1 cellular context compared by ENCODE assay signal in genomic region chr6:43769526-43770416, GRCh38.
TF ChIP-seq lines count a peak whose summit lies in the region.

TSS of gene VEGFA (plus strand) at chr6:43770211.

TF ChIP-seq in HepG2, 621 proteins besides CTCF, POLR2A, EP300 and RAD21 (continued from another document and continues in another):
- TF ChIP-seq TBX2 (CRISPR knock-in tag; IDR thresholded peaks at IDR 0.05; ENCODE audit: borderline replicate concordance) (peak; percentile 71; the same call in 1 of the 2 replicates), RAD51 (IDR thresholded peaks at IDR 0.05; ENCODE audit: borderline replicate concordance) (no peak), ZNF691 (CRISPR knock-in tag; IDR thresholded peaks at IDR 0.05; ENCODE audit: borderline replicate concordance, low read depth) (no peak; the same call in 1 of the 2 replicates), ZNF713 (CRISPR knock-in tag; IDR thresholded peaks at IDR 0.05) (peak; percentile 83; the same call in 1 of the 2 replicates), SRSF9 (IDR thresholded peaks at IDR 0.05; ENCODE audit: borderline replicate concordance, insufficient read depth, low read depth, low read length, poor library complexity, severe bottlenecking) (no peak), POLR2AphosphoS5 (IDR thresholded peaks at IDR 0.05; ENCODE audit: low read depth, low read length) (peak; percentile 99), CENPT (CRISPR knock-in tag; IDR thresholded peaks at IDR 0.05; ENCODE audit: low read depth) (peak; percentile 68; the same call in 1 of the 2 replicates), TRAFD1 (CRISPR knock-in tag; IDR thresholded peaks at IDR 0.05; ENCODE audit: borderline replicate concordance) (no peak), KMT2B (CRISPR knock-in tag; IDR thresholded peaks at IDR 0.05) (no peak; the same call in 1 of the 2 replicates), ZNF124 (CRISPR knock-in tag; IDR thresholded peaks at IDR 0.05) (no peak; the same call in none of the 2 replicates), NCOR1 (IDR thresholded peaks at IDR 0.05; ENCODE audit: borderline replicate concordance, low read length) (peak; percentile 16; the same call in 1 of the 2 replicates), YEATS2 (CRISPR knock-in tag; IDR thresholded peaks at IDR 0.05; ENCODE audit: borderline replicate concordance) (no peak), NR0B2 (CRISPR knock-in tag; IDR thresholded peaks at IDR 0.05) (no peak), CSRNP2 (CRISPR knock-in tag; conservative IDR thresholded peaks at IDR 0.05; ENCODE audit: low read depth) (no peak), ZNF329 (CRISPR knock-in tag; IDR thresholded peaks at IDR 0.05; ENCODE audit: low read depth) (peak; percentile 68; the same call in 1 of the 2 replicates), SP1 (IDR thresholded peaks at IDR 0.05) (no peak), SP1 (CRISPR knock-in tag; IDR thresholded peaks at IDR 0.05) (peak; percentile 53; the same call in 1 of the 2 replicates), ZNF644 (CRISPR knock-in tag; IDR thresholded peaks at IDR 0.05; ENCODE audit: low read depth) (no peak), SP4 (CRISPR knock-in tag; IDR thresholded peaks at IDR 0.05) (peak; percentile 80), ZNF879 (CRISPR knock-in tag; IDR thresholded peaks at IDR 0.05) (no peak), REL (CRISPR knock-in tag; conservative IDR thresholded peaks at IDR 0.05) (no peak), ATF5 (CRISPR knock-in tag; IDR thresholded peaks at IDR 0.05; ENCODE audit: low read depth) (no peak), CREB3 (CRISPR knock-in tag; IDR thresholded peaks at IDR 0.05) (peak; percentile 70), SNAPC4 (CRISPR knock-in tag; IDR thresholded peaks at IDR 0.05) (no peak), ZFP91 (CRISPR knock-in tag; IDR thresholded peaks at IDR 0.05; ENCODE audit: borderline replicate concordance) (peak; percentile 59), REXO4 (CRISPR knock-in tag; IDR thresholded peaks at IDR 0.05; ENCODE audit: borderline replicate concordance) (0 out of 2 replicates have a peak, but pooled peaks have one; percentile 31), ZSCAN20 (CRISPR knock-in tag; IDR thresholded peaks at IDR 0.05; ENCODE audit: borderline replicate concordance) (peak; percentile 96; the same call in 1 of the 2 replicates), CBX2 (IDR thresholded peaks at IDR 0.05; ENCODE audit: low read depth, low read length) (no peak), CBX2 (CRISPR knock-in tag; IDR thresholded peaks at IDR 0.05; ENCODE audit: low read depth) (no peak), ZNF335 (CRISPR knock-in tag; IDR thresholded peaks at IDR 0.05) (peak; percentile 20; the same call in 1 of the 2 replicates), ZNF34 (CRISPR knock-in tag; IDR thresholded peaks at IDR 0.05; ENCODE audit: borderline replicate concordance) (peak; percentile 81), HOXA7 (CRISPR knock-in tag; IDR thresholded peaks at IDR 0.05) (no peak), ZNF121 (CRISPR knock-in tag; IDR thresholded peaks at IDR 0.05) (peak; percentile 42; the same call in 1 of the 2 replicates), ZBTB49 (CRISPR knock-in tag; IDR thresholded peaks at IDR 0.05; ENCODE audit: borderline replicate concordance) (no peak), SCMH1 (CRISPR knock-in tag; IDR thresholded peaks at IDR 0.05; ENCODE audit: borderline replicate concordance) (no peak), KMT2A (CRISPR knock-in tag; IDR thresholded peaks at IDR 0.05) (no peak; the same call in 1 of the 2 replicates), ZNF572 (CRISPR knock-in tag; IDR thresholded peaks at IDR 0.05) (0 out of 2 replicates have a peak, but pooled peaks have one; percentile 82), ZNF878 (CRISPR knock-in tag; IDR thresholded peaks at IDR 0.05) (peak; percentile 84), NFYC (CRISPR knock-in tag; IDR thresholded peaks at IDR 0.05) (no peak), SRSF1 (optimal IDR thresholded peaks at IDR 0.05; ENCODE audit: low read depth, low read length) (peak; percentile 92), ZNF770 (CRISPR knock-in tag; IDR thresholded peaks at IDR 0.05) (peak; percentile 64), KAT2B (IDR thresholded peaks at IDR 0.05; ENCODE audit: borderline replicate concordance, low read depth, low read length) (no peak), CHD4 (IDR thresholded peaks at IDR 0.05; ENCODE audit: borderline replicate concordance, low read length) (0 out of 2 replicates have a peak, but pooled peaks have one; percentile 51)
